Comparison of ENCODE assay signal across 8 cellular contexts in genomic region chr3:16884084-16884747, GRCh38. TPM values are rescaled to one million over a fixed set of nuclear protein-coding genes. Genes with fewer than 3 reads are reported as not detected.
DNase-seq lines count a peak whose midpoint lies in the region; ATAC-seq and TF ChIP-seq lines count a peak whose summit lies in the region.

No MANE protein-coding gene starts in this region.

- peak overlapping the region; percentile 93 for H3K27ac ChIP-seq in DOHH2 (ENCODE audit: low read depth, low read length)
- no peak overlapping the region for H3K27ac ChIP-seq in Karpas-422 (ENCODE audit: low read length)

- no peaks in the 10 kb centered on the region for H3K27me3 ChIP-seq in DOHH2 (ENCODE audit: control insufficient read depth, low read length)
- H3K27me3 ChIP-seq in Karpas-422 (ENCODE audit: low read length), result no peaks in the 10 kb centered on the region
- no peaks in the 10 kb centered on the region for H3K27me3 ChIP-seq in mucosa of stomach (ENCODE audit: control insufficient read depth, insufficient read depth, low read length)

- H3K9me3 Mint-ChIP-seq in endothelial cell (ENCODE audit: unreplicated experiment), result no peaks in the 10 kb centered on the region
- H3K9me3 Mint-ChIP-seq in stimulated activated naive B cell treated with anti-CD40 and anti-IgM and Interleukin-4, amounts not matched to agents 10 μg/mL and 1 μg/mL and 100 μg/mL, for 72 hours, result no peaks in the 10 kb centered on the region

- H3K9me2 ChIP-seq in DOHH2 (replicated peaks; ENCODE audit: control insufficient read depth, low read length), result no peaks in the 10 kb centered on the region
- no peaks in the 10 kb centered on the region for H3K9me2 ChIP-seq in Karpas-422 (replicated peaks; ENCODE audit: insufficient read depth, low read length)

- H4K20me1 ChIP-seq in DOHH2 (ENCODE audit: control insufficient read depth, insufficient read depth, low read depth, low read length), result no peaks in the 10 kb centered on the region
- peaks cover 4% of the 10 kb centered on the region; the same call in 1 of the 2 replicates for H4K20me1 ChIP-seq in Karpas-422 (ENCODE audit: insufficient read depth, low read depth, low read length)

- TF ChIP-seq CTCF in DOHH2 (IDR thresholded peaks at IDR 0.05; ENCODE audit: low read depth, low read length, poor library complexity, severe bottlenecking), result peak; percentile 73
- peak; percentile 78 for TF ChIP-seq CTCF in endothelial cell (IDR thresholded peaks at IDR 0.05; ENCODE audit: unreplicated experiment)

- DNase-seq in Karpas-422, result peak; percentile 77
- peak; percentile 40 to 58 for DNase-seq in activated CD8-positive, alpha-beta memory T cell treated with anti-CD3 and anti-CD28 coated beads for 1 hour (ENCODE audit: extremely low read depth in 1 of 2, low read depth in 1 of 2)
- peak; percentile 91 for DNase-seq in endothelial cell (ENCODE audit: low spot score)
- DNase-seq in stimulated activated naive B cell treated with anti-CD40 and anti-IgM and Interleukin-4, amounts not matched to agents 10 μg/mL and 1 μg/mL and 100 μg/mL, for 72 hours, result peak; percentile 69
- DNase-seq in NCI-H1092 (lab: John Stamatoyannopoulos, UW), result no peak

- H3K27ac Mint-ChIP-seq in endothelial cell (ENCODE audit: unreplicated experiment), result no peak overlapping the region
- H3K27ac Mint-ChIP-seq in stimulated activated naive B cell treated with anti-CD40 and anti-IgM and Interleukin-4, amounts not matched to agents 10 μg/mL and 1 μg/mL and 100 μg/mL, for 72 hours, result peak overlapping the region; percentile 99

- H3K4me3 ChIP-seq in DOHH2 (ENCODE audit: low read length) (peak overlapping the region; percentile 89), Karpas-422 (ENCODE audit: low read length) (peak overlapping the region; percentile 91), mucosa of stomach (ENCODE audit: low read length) (peak overlapping the region; percentile 35)

- peak overlapping the region; percentile 76 for H3K9ac ChIP-seq in Karpas-422 (ENCODE audit: low read length)
- H3K9ac ChIP-seq in mucosa of stomach (ENCODE audit: low read length), result peak overlapping the region; percentile 81

- H3K27me3 Mint-ChIP-seq in endothelial cell (ENCODE audit: unreplicated experiment), result peaks cover 12% of the 10 kb centered on the region
- H3K27me3 Mint-ChIP-seq in stimulated activated naive B cell treated with anti-CD40 and anti-IgM and Interleukin-4, amounts not matched to agents 10 μg/mL and 1 μg/mL and 100 μg/mL, for 72 hours, result no peaks in the 10 kb centered on the region

- peaks cover 16% of the 10 kb centered on the region for H3K4me1 Mint-ChIP-seq in endothelial cell (ENCODE audit: unreplicated experiment)
- H3K4me1 Mint-ChIP-seq in stimulated activated naive B cell treated with anti-CD40 and anti-IgM and Interleukin-4, amounts not matched to agents 10 μg/mL and 1 μg/mL and 100 μg/mL, for 72 hours, result peaks cover 15 to 49% of the 10 kb centered on the region in 2 donors

- H3F3A ChIP-seq in DOHH2 (ENCODE audit: control insufficient read depth, insufficient read depth), result peaks cover 9% of the 10 kb centered on the region; the same call in 1 of the 2 replicates

- H3K79me2 ChIP-seq in DOHH2 (ENCODE audit: control insufficient read depth, low read length), result peaks cover 42% of the 10 kb centered on the region
- no peaks in the 10 kb centered on the region for H3K79me2 ChIP-seq in Karpas-422 (ENCODE audit: low read length)

- peak overlapping the region; percentile 91 for H3K4me3 Mint-ChIP-seq in endothelial cell (ENCODE audit: unreplicated experiment)
- H3K4me3 Mint-ChIP-seq in stimulated activated naive B cell treated with anti-CD40 and anti-IgM and Interleukin-4, amounts not matched to agents 10 μg/mL and 1 μg/mL and 100 μg/mL, for 72 hours, result peak overlapping the region; percentile 94 to 97

- H3K4me1 ChIP-seq in DOHH2 (ENCODE audit: control insufficient read depth, low read length), result peaks cover 39% of the 10 kb centered on the region
- H3K4me1 ChIP-seq in Karpas-422 (ENCODE audit: low read length), result peaks cover 25% of the 10 kb centered on the region
- peaks cover 16% of the 10 kb centered on the region for H3K4me1 ChIP-seq in mucosa of stomach (ENCODE audit: control insufficient read depth, insufficient read depth, low read length)

- H3K9me3 ChIP-seq in DOHH2 (ENCODE audit: control insufficient read depth, insufficient read depth, low read length), result no peaks in the 10 kb centered on the region
- no peaks in the 10 kb centered on the region for H3K9me3 ChIP-seq in Karpas-422 (ENCODE audit: low read length)
- no peaks in the 10 kb centered on the region for H3K9me3 ChIP-seq in mucosa of stomach (ENCODE audit: control insufficient read depth, low read length)

- peak overlapping the region; percentile 69 for H3K4me2 ChIP-seq in DOHH2 (ENCODE audit: low read length)
- H3K4me2 ChIP-seq in Karpas-422 (ENCODE audit: low read depth, low read length, poor library complexity, severe bottlenecking), result peak overlapping the region; percentile 98

- peaks cover 4% of the 10 kb centered on the region for H3K36me3 Mint-ChIP-seq in endothelial cell (ENCODE audit: low read depth, unreplicated experiment)
- H3K36me3 Mint-ChIP-seq in stimulated activated naive B cell treated with anti-CD40 and anti-IgM and Interleukin-4, amounts not matched to agents 10 μg/mL and 1 μg/mL and 100 μg/mL, for 72 hours, result peaks cover 0 to 6% of the 10 kb centered on the region in 2 donors

- peak; percentile 40 for ATAC-seq in GM21619 (IDR thresholded peaks at IDR 0.05; ENCODE audit: unreplicated experiment)
- ATAC-seq in stimulated activated naive B cell treated with anti-CD40 and anti-IgM and Interleukin-4, amounts not matched to agents 10 μg/mL and 1 μg/mL and 100 μg/mL, for 72 hours (replicated peaks), result peak; percentile 67 to 70

- H2AFZ ChIP-seq in Karpas-422 (ENCODE audit: low read length), result peak overlapping the region; percentile 98

- H3K36me3 ChIP-seq in DOHH2 (ENCODE audit: control insufficient read depth, low read length), result peaks cover 23% of the 10 kb centered on the region
- H3K36me3 ChIP-seq in Karpas-422 (ENCODE audit: insufficient read depth, low read length), result no peaks in the 10 kb centered on the region
- no peaks in the 10 kb centered on the region for H3K36me3 ChIP-seq in mucosa of stomach (ENCODE audit: control insufficient read depth, insufficient read depth, low read length)

RNA-seq across cellular contexts. Expression of gene PLCL2, which starts 0.5 kb away (rescaled TPM):
- total RNA-seq in Karpas-422 (2014; rRNA removed; shearing (Covaris generic); ENCODE audit: low replicate concordance), result 2.5 and 3.8 TPM in 2 replicates
- 18.8 TPM for total RNA-seq in endothelial cell (ENCODE audit: unreplicated experiment)

Comparison
In these comparisons a context has a peak if more than half of its experiments do, and no peak if none do; other contexts are left out.
1. H3K4me3 ChIP-seq: peak in every context shown above with its lines; median percentile 91 in Karpas-422; 89 in DOHH2; 35 in mucosa of stomach.